Comparison of ENCODE assay signal across 8 cellular contexts in the genomic region with DNA sequence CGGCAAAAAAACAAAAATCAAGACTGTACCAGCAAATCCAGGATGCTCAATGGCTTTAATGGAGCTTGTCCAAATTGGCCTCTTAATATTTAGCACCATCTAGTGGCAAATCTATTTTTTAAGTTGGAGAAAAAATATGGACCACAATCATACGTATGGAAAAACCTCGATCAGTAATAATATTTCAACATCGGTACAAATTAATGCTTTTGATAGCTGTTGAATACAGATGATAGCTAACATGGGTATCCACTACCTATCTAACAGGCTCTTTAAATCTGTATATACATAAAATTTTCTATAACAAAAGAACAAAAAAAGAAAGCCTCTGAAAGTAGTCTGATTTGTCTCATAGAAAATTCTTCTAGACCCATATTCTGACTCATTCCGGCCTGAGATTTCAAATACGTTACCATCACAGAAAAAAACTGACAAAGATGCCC. TPM values are rescaled to one million over a fixed set of nuclear protein-coding genes. Genes with fewer than 3 reads are reported as not detected.
DNase-seq lines count a peak whose midpoint lies in the region; ATAC-seq, FAIRE-seq and TF ChIP-seq lines count a peak whose summit lies in the region.

No MANE protein-coding gene starts in this region.

- H3K4me3 Mint-ChIP-seq in CD8-positive, alpha-beta T cell = peak overlapping the region; percentile 50
- H3K4me3 Mint-ChIP-seq in GM23338 = no peak overlapping the region

- DNase-seq in CD8-positive, alpha-beta T cell = no peak
- DNase-seq in GM23338 (ENCODE audit: low spot score) = peak; percentile 43
- DNase-seq in NCI-H2227 (lab: John Stamatoyannopoulos, UW; ENCODE audit: unreplicated experiment) = peak; percentile 59
- DNase-seq in astrocyte of the spinal cord (ENCODE audit: low read depth, low spot score) = peak; percentile 82
- DNase-seq in keratinocyte (ENCODE audit: low read depth, low spot score) = no peak
- peak; percentile 93 for DNase-seq in superior temporal gyrus (ENCODE audit: extremely low spot score)
- DNase-seq in NK-92 treated with Interleukin-12 subunit alpha and Interleukin-12 subunit beta, amount 100 ng/mL, for 24 hours (lab: John Stamatoyannopoulos, UW) = no peak

- in situ Hi-C loops in astrocyte of the spinal cord (cut with HindIII; ENCODE audit: low sequenced_read_pairs) = no loop called here

- H3K4me2 ChIP-seq in GM23338 (no peak overlapping the region), keratinocyte (ENCODE audit: control insufficient read depth, extremely low read depth, insufficient read depth, low read depth, low read length) (peak overlapping the region; percentile 34)

- peak; percentile 85 for TF ChIP-seq CTCF in CD8-positive, alpha-beta T cell (IDR thresholded peaks at IDR 0.05)
- TF ChIP-seq CTCF in GM23338 (conservative IDR thresholded peaks at IDR 0.05; ENCODE audit: low read depth in 2 of 2) (peak; percentile 59 to 66), astrocyte of the spinal cord (IDR thresholded peaks at IDR 0.05; ENCODE audit: low read depth, low read length) (peak; percentile 41), keratinocyte (optimal IDR thresholded peaks at IDR 0.05 in 1 of 3, IDR thresholded peaks at IDR 0.05 in 1 of 3, conservative IDR thresholded peaks at IDR 0.05 in 1 of 3; ENCODE audit: extremely low read depth in 1 of 3, insufficient read depth in 2 of 3, low read length in 3 of 3) (peak in 2 of 3 experiments; percentile 12 to 27)

- intact Hi-C loops in CD8-positive, alpha-beta T cell (cut with DNase I, micrococcal nuclease) = loop anchor here (1.0 to 5.0 kb wide), 9 partner anchors 21 to 243 kb away; no protein-coding TSS in a partner anchor

- H3F3A ChIP-seq in GM23338 (replicated peaks; ENCODE audit: low read depth) = no peaks in the 10 kb centered on the region

- peaks cover 37% of the 10 kb centered on the region for H3K4me1 ChIP-seq in CD8-positive, alpha-beta T cell (ENCODE audit: insufficient read depth, low read length)
- peaks cover 45% of the 10 kb centered on the region for H3K4me1 ChIP-seq in GM23338 (ENCODE audit: insufficient read depth)
- peaks cover 6% of the 10 kb centered on the region for H3K4me1 ChIP-seq in keratinocyte (ENCODE audit: control insufficient read depth, extremely low read depth, insufficient read depth, low read length)

- no peaks in the 10 kb centered on the region for H3K9me3 Mint-ChIP-seq in CD8-positive, alpha-beta T cell
- peaks cover 4% of the 10 kb centered on the region; the same call in 2 of the 3 replicates for H3K9me3 Mint-ChIP-seq in GM23338

- H3K27me3 Mint-ChIP-seq in CD8-positive, alpha-beta T cell (ENCODE audit: low read depth) = no peaks in the 10 kb centered on the region
- H3K27me3 Mint-ChIP-seq in GM23338 (ENCODE audit: insufficient read depth, low read depth, poor library complexity) = no peaks in the 10 kb centered on the region

- H3K27me3 ChIP-seq in CD8-positive, alpha-beta T cell (ENCODE audit: insufficient read depth, low read length) = no peaks in the 10 kb centered on the region
- no peaks in the 10 kb centered on the region for H3K27me3 ChIP-seq in GM23338 (ENCODE audit: insufficient read depth)
- no peaks in the 10 kb centered on the region for H3K27me3 ChIP-seq in keratinocyte (ENCODE audit: control insufficient read depth, extremely low read depth, insufficient read depth, low read length)

- CTCF ChIA-PET in CD8-positive, alpha-beta T cell (lab: Charles Lee) = interaction anchor here (0.7 to 6.6 kb wide), 47 partner anchors 12 to 767 kb away, joined by 3 to 433 read pairs (median 5); partner anchors contain the start of genes COA1, MRPS24 and STK17A

- no peaks in the 10 kb centered on the region for H3K36me3 ChIP-seq in CD8-positive, alpha-beta T cell (ENCODE audit: insufficient read depth, low read length)
- no peaks in the 10 kb centered on the region for H3K36me3 ChIP-seq in GM23338 (ENCODE audit: insufficient read depth)
- H3K36me3 ChIP-seq in keratinocyte (ENCODE audit: control insufficient read depth in 2 of 2, extremely low read depth in 1 of 2, insufficient read depth in 2 of 2, low read length in 2 of 2) = no peaks in the 10 kb centered on the region

- no peaks in the 10 kb centered on the region for H3K9me1 ChIP-seq in keratinocyte (ENCODE audit: control insufficient read depth, extremely low read depth, insufficient read depth, low read length)

- POLR2A ChIA-PET in CD8-positive, alpha-beta T cell (lab: Charles Lee) = interaction anchor here (0.7 to 5.4 kb wide), 16 partner anchors 10 to 227 kb away, joined by 3 to 133 read pairs (median 4); partner anchors contain the start of genes COA1 and STK17A

- H3K4me1 Mint-ChIP-seq in CD8-positive, alpha-beta T cell (ENCODE audit: low read depth) = peaks cover 44% of the 10 kb centered on the region
- peaks cover 31% of the 10 kb centered on the region for H3K4me1 Mint-ChIP-seq in GM23338

- peak; percentile 23 for FAIRE-seq in keratinocyte (lab: Jason Lieb, UNC)

- ATAC-seq in CD8-positive, alpha-beta T cell = peak; percentile 73
- ATAC-seq in GM23338 (no peak), GM19395 (IDR thresholded peaks at IDR 0.05; ENCODE audit: unreplicated experiment) (no peak)

- no peak overlapping the region for H3K9ac ChIP-seq in keratinocyte (ENCODE audit: control insufficient read depth, extremely low read depth, insufficient read depth, low read length)

- dilution Hi-C loops in keratinocyte (cut with MboI; ENCODE audit: extremely low pct_ligation_motif_present, low sequenced_read_pairs) = no loop called here

- H4K20me1 ChIP-seq in GM23338 (replicated peaks; ENCODE audit: insufficient read depth) (peaks cover 3% of the 10 kb centered on the region; the same call in 1 of the 2 replicates), keratinocyte (ENCODE audit: control insufficient read depth, extremely low read depth, insufficient read depth, low read length) (no peaks in the 10 kb centered on the region)

- H3K27ac Mint-ChIP-seq in CD8-positive, alpha-beta T cell = peak overlapping the region; percentile 84
- no peak overlapping the region for H3K27ac Mint-ChIP-seq in GM23338

- H3K36me3 Mint-ChIP-seq in CD8-positive, alpha-beta T cell = peaks cover 6% of the 10 kb centered on the region
- peaks cover 17% of the 10 kb centered on the region for H3K36me3 Mint-ChIP-seq in GM23338 (ENCODE audit: low read depth)

- no peaks in the 10 kb centered on the region for H3K9me3 ChIP-seq in CD8-positive, alpha-beta T cell (ENCODE audit: low read length)
- no peaks in the 10 kb centered on the region for H3K9me3 ChIP-seq in keratinocyte (ENCODE audit: control insufficient read depth, low read depth, low read length)

- no peaks in the 10 kb centered on the region for H3K9me2 ChIP-seq in GM23338 (ENCODE audit: insufficient read depth)

- H3K27ac ChIP-seq in CD8-positive, alpha-beta T cell (ENCODE audit: low read depth, low read length) = no peak overlapping the region
- H3K27ac ChIP-seq in GM23338 (ENCODE audit: low read depth) = no peak overlapping the region
- no peak overlapping the region for H3K27ac ChIP-seq in keratinocyte (ENCODE audit: control insufficient read depth, insufficient read depth, low read length)

- H2AFZ ChIP-seq in GM23338 = no peak overlapping the region
- no peak overlapping the region for H2AFZ ChIP-seq in keratinocyte (ENCODE audit: control insufficient read depth, low read length)

- peaks cover 86% of the 10 kb centered on the region for H3K79me2 ChIP-seq in GM23338 (replicated peaks; ENCODE audit: insufficient read depth)
- H3K79me2 ChIP-seq in keratinocyte (ENCODE audit: control insufficient read depth, insufficient read depth, low read length) = peaks cover 40% of the 10 kb centered on the region

- H3K4me3 ChIP-seq in CD8-positive, alpha-beta T cell (ENCODE audit: low read depth, low read length) = no peak overlapping the region
- no peak overlapping the region for H3K4me3 ChIP-seq in GM23338
- no peak overlapping the region for H3K4me3 ChIP-seq in astrocyte of the spinal cord (ENCODE audit: low read depth, low read length)
- no peak overlapping the region for H3K4me3 ChIP-seq in keratinocyte (ENCODE audit: control insufficient read depth in 2 of 3, extremely low read depth in 1 of 3, insufficient read depth in 2 of 3, low read depth in 1 of 3, low read length in 3 of 3)

TF ChIP-seq in GM23338, 12 proteins besides CTCF, POLR2A, EP300 and RAD21 (continues in another document):
- TF ChIP-seq NANOG (IDR thresholded peaks at IDR 0.05; ENCODE audit: borderline replicate concordance) (no peak), EZH2 (IDR thresholded peaks at IDR 0.05; ENCODE audit: low read depth, unreplicated experiment) (no peak)

RNA-seq across cellular contexts. Expression of gene COA1, which starts 29.2 kb away (rescaled TPM):
- 10 to 100 TPM; 95.8 to 96.7 TPM for total RNA-seq in CD8-positive, alpha-beta T cell
- 149 and 158 TPM in 2 replicates for total RNA-seq in GM23338 (2014; rRNA removed; shearing (Covaris generic))
- polyA plus RNA-seq in GM23338 (2016; fragmentation: Nextera tagmentation; extraction: Ambion mirVana) (152 and 156 TPM in 2 replicates), keratinocyte (24.6 to 32.2 TPM (median 26.6 TPM) in 3 replicates)
- polyA plus RNA-seq in keratinocyte (2011; ENCODE audit: low read depth) = 11.1 TPM
- polyA plus RNA-seq in keratinocyte (2011; cell fraction: cytosol; rRNA removed) = 18.9 and 21.6 TPM in 2 replicates
- 27.1 and 29.8 TPM in 2 replicates for polyA plus RNA-seq in keratinocyte (2011; cell fraction: nucleus; rRNA removed)
- 36.7 and 42.2 TPM in 2 replicates for polyA plus RNA-seq in keratinocyte (2012; ENCODE audit: low replicate concordance)
- polyA minus RNA-seq in keratinocyte = 12.6 to 45.9 TPM (median 34.2 TPM) in 3 replicates
- 13.8 TPM for polyA minus RNA-seq in keratinocyte (2011; cell fraction: cytosol; rRNA and poly(A)+ RNA removed)
- 32.8 and 46.3 TPM in 2 replicates for polyA minus RNA-seq in keratinocyte (2011; cell fraction: nucleus; rRNA and poly(A)+ RNA removed)

RNA-seq across cellular contexts. Expression of gene BLVRA, which starts 58.4 kb away (rescaled TPM):
- 10 to 100 TPM; 12.8 to 14.6 TPM for total RNA-seq in CD8-positive, alpha-beta T cell
- total RNA-seq in GM23338 (2014; rRNA removed; shearing (Covaris generic)) = 17.0 and 20.4 TPM in 2 replicates
- polyA plus RNA-seq in GM23338 (2016; fragmentation: Nextera tagmentation; extraction: Ambion mirVana) (37.7 and 46.5 TPM in 2 replicates), keratinocyte (34.8 to 59.3 TPM (median 49.6 TPM) in 3 replicates)
- 12.2 TPM for polyA plus RNA-seq in keratinocyte (2011; ENCODE audit: low read depth)
- polyA plus RNA-seq in keratinocyte (2011; cell fraction: cytosol; rRNA removed) = 42.6 and 53.8 TPM in 2 replicates
- polyA plus RNA-seq in keratinocyte (2011; cell fraction: nucleus; rRNA removed) = 28.3 and 30.6 TPM in 2 replicates
- 24.3 and 62.5 TPM in 2 replicates for polyA plus RNA-seq in keratinocyte (2012; ENCODE audit: low replicate concordance)
- polyA minus RNA-seq in keratinocyte = 20.2 to 27.9 TPM (median 23.3 TPM) in 3 replicates
- polyA minus RNA-seq in keratinocyte (2011; cell fraction: cytosol; rRNA and poly(A)+ RNA removed) = 21.7 TPM
- polyA minus RNA-seq in keratinocyte (2011; cell fraction: nucleus; rRNA and poly(A)+ RNA removed) = 5.5 and 8.2 TPM in 2 replicates

Comparison
In these comparisons a context has a peak if more than half of its experiments do, and no peak if none do; other contexts are left out.
1. DNase-seq: peak in GM23338 (single experiment), NCI-H2227 (single experiment), astrocyte of the spinal cord (single experiment) and superior temporal gyrus (single experiment); none in CD8-positive, alpha-beta T cell (0 of 7), keratinocyte (single experiment) and NK-92 treated with Interleukin-12 subunit alpha and Interleukin-12 subunit beta, amount 100 ng/mL, for 24 hours (single experiment).
2. CTCF ChIP-seq: peak in every context shown above with its lines; median percentile 85 in CD8-positive, alpha-beta T cell; 62 in GM23338; 41 in astrocyte of the spinal cord; 20 in keratinocyte.